23 cellular contexts compared by ENCODE assay signal in genomic region chr2:229178117-229178516, GRCh38.
"Had no signal": no experiment of that assay in that cellular context is flagged by ENCODE, and none has a peak within 500 bp of the region (broad histone marks: within the 10 kb centered on the region; RNA-seq: fewer than 3 reads in every experiment).

No MANE protein-coding gene starts in this region.

- H2AFZ ChIP-seq: neural progenitor cell, parathyroid adenoma had no signal

- DNase-seq: naive thymus-derived CD4-positive, alpha-beta T cell; natural killer cell; occipital lobe; ovary; posterior cingulate gyrus; psoas muscle; sigmoid colon; small intestine; stimulated activated CD4-positive, alpha-beta T cell treated with anti-CD3 and anti-CD28 coated beads, Interleukin-15, amount 100 ng/mL, for 24 hours; stimulated activated CD4-positive, alpha-beta T cell treated with anti-CD3 and anti-CD28 coated beads, Interleukin-2, amount 100 ng/mL, for 24 hours; stimulated activated CD4-positive, alpha-beta T cell treated with anti-CD3 and anti-CD28 coated beads, Interleukin-2, amount 100 ng/mL, for 48 hours; stimulated activated CD4-positive, alpha-beta T cell treated with anti-CD3 and anti-CD28 coated beads, Interleukin-4, amount 100 ng/mL, for 24 hours; stimulated activated naive B cell treated with anti-CD40 and anti-IgM and Interleukin-4, amounts not matched to agents 10 μg/mL and 1 μg/mL and 100 μg/mL, for 72 hours; stimulated activated naive CD4-positive, alpha-beta T cell treated with Interleukin-2 at 50 U/mL for 16 hours; stomach; tibial artery; transverse colon; upper lobe of right lung; uterus had no signal

- H3K27ac ChIP-seq: neural progenitor cell, ovary, parathyroid adenoma, psoas muscle, sigmoid colon, stomach, transverse colon, upper lobe of right lung, uterus had no signal

- ATAC-seq: naive thymus-derived CD4-positive, alpha-beta T cell; natural killer cell; psoas muscle; right cardiac atrium; stimulated activated effector memory CD8-positive, alpha-beta T cell treated with anti-CD3 and anti-CD28 coated beads, Interleukin-12 subunit alpha, Interleukin-12 subunit beta, amount 100 ng/mL, for 72 hours; stimulated activated naive B cell treated with anti-CD40 and anti-IgM and Interleukin-4, amounts not matched to agents 10 μg/mL and 1 μg/mL and 100 μg/mL, for 72 hours; upper lobe of right lung had no signal

- H3K9me3 ChIP-seq: ovary, psoas muscle, sigmoid colon, tibial artery, transverse colon, upper lobe of right lung, uterus had no signal

- H3K36me3 ChIP-seq: neural progenitor cell, ovary, sigmoid colon, tibial artery, transverse colon, upper lobe of right lung, uterus had no signal

- H3K9ac ChIP-seq: neural progenitor cell, parathyroid adenoma had no signal

- H3K79me2 ChIP-seq: parathyroid adenoma had no signal

- H3K4me3 ChIP-seq: neural progenitor cell, ovary, psoas muscle, sigmoid colon, stomach, tibial artery, transverse colon, upper lobe of right lung, uterus had no signal

- H3K4me1 ChIP-seq: neural progenitor cell, psoas muscle, sigmoid colon, upper lobe of right lung, uterus had no signal

- H3K4me2 ChIP-seq: neural progenitor cell had no signal

- H3K27me3 ChIP-seq: neural progenitor cell, ovary, sigmoid colon, stomach, tibial artery, transverse colon, upper lobe of right lung, uterus had no signal
